1 cellular context compared by ENCODE assay signal in the genomic region with DNA sequence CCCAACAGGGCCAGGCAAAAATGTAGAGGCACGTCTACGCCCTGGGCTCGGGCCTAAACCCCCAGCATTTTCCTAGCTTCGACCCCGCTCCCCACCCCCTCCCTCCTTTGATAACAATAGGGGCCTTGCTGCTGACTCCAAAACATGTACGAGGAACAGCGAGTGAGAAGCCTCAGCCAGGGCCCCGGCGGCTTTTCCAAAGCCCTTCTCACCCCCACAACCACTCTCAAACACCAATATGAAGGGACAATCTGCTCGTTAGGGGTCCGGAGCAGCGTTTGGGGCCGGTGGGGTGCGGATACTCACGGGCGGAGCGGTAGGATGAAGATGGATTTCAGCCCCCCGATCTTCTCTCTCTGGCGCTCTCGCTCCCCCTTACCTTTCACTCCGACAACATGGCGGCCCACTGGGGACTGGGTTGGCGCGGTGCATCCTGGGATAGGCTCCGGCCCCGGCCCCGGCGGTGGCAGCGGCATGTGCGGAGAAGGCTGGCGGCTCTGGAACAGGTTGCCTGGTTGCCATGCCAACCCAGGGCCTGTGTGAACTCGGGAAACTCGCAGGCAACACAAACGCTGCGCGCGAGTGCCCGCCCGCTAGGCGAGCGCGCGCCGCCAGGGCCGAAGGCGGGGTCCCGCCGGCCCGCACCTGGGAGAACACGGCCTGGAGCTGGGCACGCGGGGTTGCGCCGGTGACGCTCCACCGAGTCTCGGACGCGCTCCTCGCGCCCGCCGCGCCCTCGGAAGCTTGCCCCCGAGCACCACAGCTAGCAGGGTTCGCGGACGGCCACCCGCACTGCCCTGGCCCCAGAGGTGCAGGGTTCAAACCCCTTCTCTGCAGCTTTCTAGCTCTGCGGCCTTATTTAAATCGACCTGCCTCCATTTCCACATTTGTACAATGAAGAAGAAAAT.
TF ChIP-seq lines count a peak whose summit lies in the region.

Gene PUM1 (minus strand): TSS at position 408 of the 908 bp plus-strand sequence. CDS start 6,151 bp downstream, outside the sequence.

TF ChIP-seq in K562, 482 proteins besides CTCF, POLR2A, EP300 and RAD21 (continued from another document and continues in another):
- TF ChIP-seq THRA (IDR thresholded peaks at IDR 0.05) = no peak
- TF ChIP-seq ZNF395 (CRISPR knock-in tag; IDR thresholded peaks at IDR 0.05) = 0 out of 2 replicates have a peak, but pooled peaks have one; percentile 44
- TF ChIP-seq, protein P1, sequence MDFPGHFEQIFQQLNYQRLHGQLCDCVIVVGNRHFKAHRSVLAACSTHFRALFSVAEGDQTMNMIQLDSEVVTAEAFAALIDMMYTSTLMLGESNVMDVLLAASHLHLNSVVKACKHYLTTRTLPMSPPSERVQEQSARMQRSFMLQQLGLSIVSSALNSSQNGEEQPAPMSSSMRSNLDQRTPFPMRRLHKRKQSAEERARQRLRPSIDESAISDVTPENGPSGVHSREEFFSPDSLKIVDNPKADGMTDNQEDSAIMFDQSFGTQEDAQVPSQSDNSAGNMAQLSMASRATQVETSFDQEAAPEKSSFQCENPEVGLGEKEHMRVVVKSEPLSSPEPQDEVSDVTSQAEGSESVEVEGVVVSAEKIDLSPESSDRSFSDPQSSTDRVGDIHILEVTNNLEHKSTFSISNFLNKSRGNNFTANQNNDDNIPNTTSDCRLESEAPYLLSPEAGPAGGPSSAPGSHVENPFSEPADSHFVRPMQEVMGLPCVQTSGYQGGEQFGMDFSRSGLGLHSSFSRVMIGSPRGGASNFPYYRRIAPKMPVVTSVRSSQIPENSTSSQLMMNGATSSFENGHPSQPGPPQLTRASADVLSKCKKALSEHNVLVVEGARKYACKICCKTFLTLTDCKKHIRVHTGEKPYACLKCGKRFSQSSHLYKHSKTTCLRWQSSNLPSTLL (IDR thresholded peaks at IDR 0.05) = no peak
- TF ChIP-seq POLR2B (IDR thresholded peaks at IDR 0.05; ENCODE audit: low read depth, partially characterized antibody) = peak; percentile 95
- TF ChIP-seq NR2C2 (CRISPR knock-in tag; IDR thresholded peaks at IDR 0.05) = 0 out of 2 replicates have a peak, but pooled peaks have one; percentile 62
- TF ChIP-seq NR2C2 (tag; IDR thresholded peaks at IDR 0.05) = peak; percentile 78; the same call in 1 of the 2 replicates
- peak; percentile 40; the same call in 1 of the 2 replicates for TF ChIP-seq GABPA (tag; conservative IDR thresholded peaks at IDR 0.05; ENCODE audit: low read depth)
- TF ChIP-seq HNRNPUL1 (IDR thresholded peaks at IDR 0.05; ENCODE audit: low read length) = no peak
- TF ChIP-seq U2AF1 (optimal IDR thresholded peaks at IDR 0.05; ENCODE audit: low read depth, low read length) = peak; percentile 88
- TF ChIP-seq PRMT5 (CRISPR knock-in tag; IDR thresholded peaks at IDR 0.05) = no peak
- TF ChIP-seq ELK1 (CRISPR knock-in tag; IDR thresholded peaks at IDR 0.05) = no peak
- TF ChIP-seq FOXM1 (IDR thresholded peaks at IDR 0.05; ENCODE audit: low read depth) = 0 out of 2 replicates have a peak, but pooled peaks have one; percentile 28
- TF ChIP-seq FOXM1 (CRISPR knock-in tag; IDR thresholded peaks at IDR 0.05; ENCODE audit: low read depth) = no peak; the same call in 1 of the 2 replicates
- peak; percentile 30 for TF ChIP-seq CHD1 (IDR thresholded peaks at IDR 0.05; ENCODE audit: low read length)
- TF ChIP-seq ATF2 (CRISPR knock-in tag; IDR thresholded peaks at IDR 0.05) = no peak
- TF ChIP-seq RBM15 (IDR thresholded peaks at IDR 0.05; ENCODE audit: insufficient read depth, low read length) = no peak
- TF ChIP-seq CHCHD3 (CRISPR knock-in tag; IDR thresholded peaks at IDR 0.05) = no peak
- TF ChIP-seq SIRT6 (IDR thresholded peaks at IDR 0.05; ENCODE audit: low read depth, low read length) = no peak
- no peak for TF ChIP-seq JUNB (CRISPR knock-in tag; conservative IDR thresholded peaks at IDR 0.05)
- TF ChIP-seq ELF2 (CRISPR knock-in tag; IDR thresholded peaks at IDR 0.05) = no peak
- TF ChIP-seq EZH2 (IDR thresholded peaks at IDR 0.05; ENCODE audit: borderline replicate concordance, low read depth, low read length) = no peak
- TF ChIP-seq RBBP5 (IDR thresholded peaks at IDR 0.05; ENCODE audit: borderline replicate concordance, insufficient read depth, low read length, poor library complexity, severe bottlenecking) = peak; percentile 98
- TF ChIP-seq KHSRP (IDR thresholded peaks at IDR 0.05) = no peak
- peak; percentile 37; the same call in 1 of the 2 replicates for TF ChIP-seq ZNF24 (IDR thresholded peaks at IDR 0.05)
- no peak for TF ChIP-seq PTTG1 (tag; IDR thresholded peaks at IDR 0.05; ENCODE audit: low read depth)
- no peak for TF ChIP-seq ZNF212 (CRISPR knock-in tag; IDR thresholded peaks at IDR 0.05)
- peak; percentile 94 for TF ChIP-seq POLR2H (tag; IDR thresholded peaks at IDR 0.05; ENCODE audit: low read depth)
- TF ChIP-seq STAT5B (CRISPR knock-in tag; IDR thresholded peaks at IDR 0.05) = no peak
- no peak for TF ChIP-seq ZNF785 (CRISPR knock-in tag; IDR thresholded peaks at IDR 0.05)
- TF ChIP-seq ZNF316 (IDR thresholded peaks at IDR 0.05) = no peak
- TF ChIP-seq HMGN3 (IDR thresholded peaks at IDR 0.05; ENCODE audit: borderline replicate concordance, extremely low read depth, insufficient read length, low read depth, low read length) = peak; percentile 84
- TF ChIP-seq NFYB (IDR thresholded peaks at IDR 0.05; ENCODE audit: extremely low read depth, insufficient read length) = no peak
- peak; percentile 81 for TF ChIP-seq KAT2B (IDR thresholded peaks at IDR 0.05; ENCODE audit: low read depth, low read length)
- TF ChIP-seq, protein P2, sequence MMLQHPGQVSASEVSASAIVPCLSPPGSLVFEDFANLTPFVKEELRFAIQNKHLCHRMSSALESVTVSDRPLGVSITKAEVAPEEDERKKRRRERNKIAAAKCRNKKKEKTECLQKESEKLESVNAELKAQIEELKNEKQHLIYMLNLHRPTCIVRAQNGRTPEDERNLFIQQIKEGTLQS (IDR thresholded peaks at IDR 0.05) = no peak
- TF ChIP-seq, protein P2 (CRISPR knock-in tag; conservative IDR thresholded peaks at IDR 0.05) = no peak
- no peak for TF ChIP-seq TARDBP (IDR thresholded peaks at IDR 0.05)
- TF ChIP-seq SNAPC5 (CRISPR knock-in tag; IDR thresholded peaks at IDR 0.05) = no peak
- TF ChIP-seq STAG1 (CRISPR knock-in tag; IDR thresholded peaks at IDR 0.05; ENCODE audit: borderline replicate concordance) = peak; percentile 48; the same call in 1 of the 2 replicates
- no peak for TF ChIP-seq SNRNP70 (optimal IDR thresholded peaks at IDR 0.05; ENCODE audit: low read depth, low read length)
- TF ChIP-seq LARP7 (IDR thresholded peaks at IDR 0.05) = no peak
- no peak for TF ChIP-seq ZNF75A (CRISPR knock-in tag; IDR thresholded peaks at IDR 0.05)
- TF ChIP-seq LEF1 (IDR thresholded peaks at IDR 0.05) = peak; percentile 42; the same call in 1 of the 2 replicates
- peak; percentile 77 for TF ChIP-seq ZBTB17 (CRISPR knock-in tag; IDR thresholded peaks at IDR 0.05)
- peak in 1 of 2 experiments; percentile 80; a peak in 2 of 4 replicates for TF ChIP-seq FOXA3 (CRISPR knock-in tag; conservative IDR thresholded peaks at IDR 0.05 in 1 of 2, IDR thresholded peaks at IDR 0.05 in 1 of 2)
- TF ChIP-seq, protein P3, sequence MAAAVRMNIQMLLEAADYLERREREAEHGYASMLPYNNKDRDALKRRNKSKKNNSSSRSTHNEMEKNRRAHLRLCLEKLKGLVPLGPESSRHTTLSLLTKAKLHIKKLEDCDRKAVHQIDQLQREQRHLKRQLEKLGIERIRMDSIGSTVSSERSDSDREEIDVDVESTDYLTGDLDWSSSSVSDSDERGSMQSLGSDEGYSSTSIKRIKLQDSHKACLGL (CRISPR knock-in tag; IDR thresholded peaks at IDR 0.05; ENCODE audit: borderline replicate concordance, poor library complexity, severe bottlenecking) = no peak
- TF ChIP-seq ZNF143 (CRISPR knock-in tag; IDR thresholded peaks at IDR 0.05) = peak; percentile 91
- no peak for TF ChIP-seq ZNF140 (CRISPR knock-in tag; IDR thresholded peaks at IDR 0.05)
- no peak for TF ChIP-seq TCF7L2 (IDR thresholded peaks at IDR 0.05; ENCODE audit: low read depth, low read length)
- TF ChIP-seq NONO (IDR thresholded peaks at IDR 0.05; ENCODE audit: low read depth in 2 of 2, low read length in 1 of 2) = peak; percentile 43 to 66; a peak in 2 of 4 replicates
- TF ChIP-seq, protein P4, sequence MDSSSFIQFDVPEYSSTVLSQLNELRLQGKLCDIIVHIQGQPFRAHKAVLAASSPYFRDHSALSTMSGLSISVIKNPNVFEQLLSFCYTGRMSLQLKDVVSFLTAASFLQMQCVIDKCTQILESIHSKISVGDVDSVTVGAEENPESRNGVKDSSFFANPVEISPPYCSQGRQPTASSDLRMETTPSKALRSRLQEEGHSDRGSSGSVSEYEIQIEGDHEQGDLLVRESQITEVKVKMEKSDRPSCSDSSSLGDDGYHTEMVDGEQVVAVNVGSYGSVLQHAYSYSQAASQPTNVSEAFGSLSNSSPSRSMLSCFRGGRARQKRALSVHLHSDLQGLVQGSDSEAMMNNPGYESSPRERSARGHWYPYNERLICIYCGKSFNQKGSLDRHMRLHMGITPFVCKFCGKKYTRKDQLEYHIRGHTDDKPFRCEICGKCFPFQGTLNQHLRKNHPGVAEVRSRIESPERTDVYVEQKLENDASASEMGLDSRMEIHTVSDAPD (CRISPR knock-in tag; IDR thresholded peaks at IDR 0.05) = no peak
- no peak for TF ChIP-seq ELF4 (CRISPR knock-in tag; IDR thresholded peaks at IDR 0.05)
- no peak for TF ChIP-seq ESRRB (CRISPR knock-in tag; IDR thresholded peaks at IDR 0.05; ENCODE audit: borderline replicate concordance)
- TF ChIP-seq FOXA1 (IDR thresholded peaks at IDR 0.05; ENCODE audit: borderline replicate concordance) = no peak
- TF ChIP-seq HMG20B (CRISPR knock-in tag; IDR thresholded peaks at IDR 0.05) = no peak
- no peak for TF ChIP-seq ZNF518B (CRISPR knock-in tag; IDR thresholded peaks at IDR 0.05)
